12 cellular contexts compared by ENCODE assay signal in genomic region chr3:129310111-129310601, GRCh38. TPM values are rescaled to one million over a fixed set of nuclear protein-coding genes. Genes with fewer than 3 reads are reported as not detected.
DNase-seq lines count a peak whose midpoint lies in the region; ATAC-seq, FAIRE-seq and TF ChIP-seq lines count a peak whose summit lies in the region.
"Had no signal": no experiment of that assay in that cellular context is flagged by ENCODE, and none has a peak within 500 bp of the region (broad histone marks: within the 10 kb centered on the region; RNA-seq: fewer than 3 reads in every experiment).

No MANE protein-coding gene starts in this region.

- TF ChIP-seq CTCF in bronchial epithelial cell (IDR thresholded peaks at IDR 0.05; ENCODE audit: insufficient read depth, low read length, severe bottlenecking) (no peak), brain microvascular endothelial cell (IDR thresholded peaks at IDR 0.05; ENCODE audit: low read depth, low read length, missing control alignments) (no peak)

- ATAC-seq in HG03432 (IDR thresholded peaks at IDR 0.05; ENCODE audit: unreplicated experiment) (peak; percentile 30), HG02970 (IDR thresholded peaks at IDR 0.05; ENCODE audit: low FRiP score, unreplicated experiment) (no peak)
- ATAC-seq: A549, left lung had no signal

- H3K9me3 ChIP-seq in thymus (ENCODE audit: control insufficient read depth): no peaks in the 10 kb centered on the region
- H3K9me3 ChIP-seq: A549, left lung, SJSA1 had no signal

- H3K27me3 ChIP-seq in bronchial epithelial cell (ENCODE audit: control insufficient read depth, insufficient read depth, low read length) (no peaks in the 10 kb centered on the region), thymus (ENCODE audit: control insufficient read depth, insufficient read depth) (no peaks in the 10 kb centered on the region), brain microvascular endothelial cell (replicated peaks) (no peaks in the 10 kb centered on the region)
- H3K27me3 ChIP-seq: left lung had no signal

- FAIRE-seq in bronchial epithelial cell (lab: Jason Lieb, UNC): no peak
- FAIRE-seq: A549 had no signal

- DNase-seq in NCI-H2107 treated with DMSO at 0.1 percent for 48 hours (lab: John Stamatoyannopoulos, UW; ENCODE audit: unreplicated experiment) (peak; percentile 60), NCI-H2107 (lab: John Stamatoyannopoulos, UW) (no peak), bronchial epithelial cell (ENCODE audit: low read depth) (peak; percentile 98), brain microvascular endothelial cell (no peak), NCI-H345 (lab: John Stamatoyannopoulos, UW) (no peak)
- DNase-seq: NCI-H187 treated with DMSO at 0.1 percent for 48 hours had no signal

- no peak overlapping the region for H3K4me3 ChIP-seq in bronchial epithelial cell (ENCODE audit: low read depth, low read length)
- no peak overlapping the region for H3K4me3 ChIP-seq in thymus (ENCODE audit: low read length)
- no peak overlapping the region for H3K4me3 ChIP-seq in brain microvascular endothelial cell (ENCODE audit: low read depth, low read length)
- H3K4me3 ChIP-seq: A549, left lung, SJSA1 had no signal

- in situ Hi-C loops in brain microvascular endothelial cell (cut with HindIII; ENCODE audit: low pct_ligation_motif_present, low sequenced_read_pairs): no loop called here

- no peaks in the 10 kb centered on the region for H3K36me3 ChIP-seq in bronchial epithelial cell (ENCODE audit: control insufficient read depth, insufficient read depth, low read length)
- peaks cover 17% of the 10 kb centered on the region for H3K36me3 ChIP-seq in thymus (ENCODE audit: control insufficient read depth, insufficient read depth)
- H3K36me3 ChIP-seq in brain microvascular endothelial cell (replicated peaks): no peaks in the 10 kb centered on the region
- H3K36me3 ChIP-seq: left lung had no signal

- WGBS in thymus: 89% methylated on average over 4 of the region's 4 CpGs

- H3K4me1 ChIP-seq in thymus (ENCODE audit: control insufficient read depth, insufficient read depth, low read length): no peaks in the 10 kb centered on the region

- H3K27ac ChIP-seq in thymus (ENCODE audit: low read depth): peak overlapping the region; percentile 81
- H3K27ac ChIP-seq in brain microvascular endothelial cell: no peak overlapping the region
- H3K27ac ChIP-seq: A549, SJSA1 had no signal

RNA-seq across cellular contexts. Expression of gene HMCES, which starts 31.5 kb away (rescaled TPM):
- 30.5 and 35.6 TPM in 2 replicates for total RNA-seq in bronchial epithelial cell
- 59.4 TPM for polyA plus RNA-seq in thymus

Comparison
In these comparisons a context has a peak if more than half of its experiments do, and no peak if none do; other contexts are left out.
1. DNase-seq: peak in NCI-H2107 treated with DMSO at 0.1 percent for 48 hours (single experiment) and bronchial epithelial cell (single experiment); none in NCI-H2107 (single experiment), brain microvascular endothelial cell (single experiment) and NCI-H345 (single experiment).